Comparison of ENCODE assay signal across 21 cellular contexts in genomic region chr10:52050429-52051047, GRCh38.
A peak's percentile ranks its signal among the peaks of the same experiment; 100 is the strongest.
DNase-seq lines count a peak whose midpoint lies in the region; FAIRE-seq and TF ChIP-seq lines count a peak whose summit lies in the region.
"Had no signal": no experiment of that assay in that cellular context is flagged by ENCODE, and none has a peak within 500 bp of the region (broad histone marks: within the 10 kb centered on the region; RNA-seq: fewer than 3 reads in every experiment).

No MANE protein-coding gene starts in this region.

- H3K9me3 ChIP-seq in H1 (ENCODE audit: insufficient read depth in 2 of 2, low read depth in 1 of 2, low read length in 1 of 2) (no peaks in the 10 kb centered on the region), small intestine (ENCODE audit: control insufficient read depth, low read depth) (no peaks in the 10 kb centered on the region)
- H3K9me3 ChIP-seq: Caco-2 had no signal

- no peak overlapping the region for H3K14ac ChIP-seq in H1 (ENCODE audit: insufficient read length)

- H4K20me1 ChIP-seq in H1 (replicated peaks in 1 of 2; ENCODE audit: control insufficient read depth in 1 of 2, insufficient read depth in 2 of 2, low read length in 2 of 2): no peaks in the 10 kb centered on the region

- no peak overlapping the region for H2BK12ac ChIP-seq in H1 (ENCODE audit: low read depth, low read length)

- FAIRE-seq in H1 (lab: Jason Lieb, UNC) (no peak), small intestine (lab: Jason Lieb, UNC) (no peak)
- FAIRE-seq: A204.1, D721Med, G401.6, GM12891, GM19239, H54, HTR-8/SVneo had no signal

- CTCF ChIA-PET in RWPE1 (lab: Yijun Ruan, JAX): no interaction called here
- CTCF ChIA-PET in H1 (lab: Charles Lee; ENCODE audit: partially characterized antibody): interaction anchor here (1.2 to 2.2 kb wide), 2 partner anchors 16 to 21 kb away, joined by 4 to 8 read pairs; no protein-coding TSS in a partner anchor

- no peak for TF ChIP-seq RAD21 in H1 (IDR thresholded peaks at IDR 0.05 in 1 of 2, conservative IDR thresholded peaks at IDR 0.05 in 1 of 2; ENCODE audit: low read depth in 2 of 2, low read length in 2 of 2)

- H3K18ac ChIP-seq in H1 (ENCODE audit: extremely low read depth, low read length): no peak overlapping the region

- POLR2A ChIA-PET in RWPE1 (lab: Yijun Ruan, JAX; ENCODE audit: low non-redundant PET) (no interaction called here), H1 (lab: Charles Lee; ENCODE audit: partially characterized antibody) (interaction anchor here (1.2 to 2.4 kb wide), 5 partner anchors 9 to 163 kb away, joined by 3 to 14 read pairs (median 4); no protein-coding TSS in a partner anchor)

- H3K4ac ChIP-seq in H1 (replicated peaks; ENCODE audit: insufficient read length, low read depth, low read length): peak overlapping the region; percentile 16

- H2AFZ ChIP-seq in H1 (ENCODE audit: low read length): no peak overlapping the region
- H2AFZ ChIP-seq: GM23248 had no signal

- H3K4me3 ChIP-seq in LNCaP clone FGC (ENCODE audit: low read depth, low read length): no peak overlapping the region
- no peak overlapping the region for H3K4me3 ChIP-seq in H1 (ENCODE audit: extremely low read depth in 1 of 4, insufficient read depth in 2 of 4, low read depth in 3 of 4, low read length in 4 of 4)
- no peak overlapping the region for H3K4me3 ChIP-seq in small intestine (ENCODE audit: low read depth in 1 of 2, low read length in 2 of 2)
- H3K4me3 ChIP-seq: GM23248 had no signal

- DNase-seq in LNCaP clone FGC (ENCODE audit: low read depth): peak; percentile 13
- peak; percentile 7 for DNase-seq in RWPE1 (ENCODE audit: low spot score)
- no peak for DNase-seq in H1 (ENCODE audit: low read depth in 1 of 2, low spot score in 2 of 2)
- DNase-seq in small intestine: peak; percentile 21
- no peak for DNase-seq in foreskin melanocyte
- DNase-seq in iPS-NIHi7 (ENCODE audit: extremely low spot score): no peak
- no peak for DNase-seq in activated effector memory CD4-positive, alpha-beta T cell treated with anti-CD3 and anti-CD28 coated beads, Interleukin-2, amount 50 U/mL, for 16 hours
- DNase-seq: ACHN; Caco-2; CD4-positive, alpha-beta T cell; GM23248; HCEC 1CT; IMR-90 had no signal

- no peak overlapping the region for H4K8ac ChIP-seq in H1 (ENCODE audit: extremely low read depth, insufficient read depth, low read length)

- H3K79me1 ChIP-seq in H1 (ENCODE audit: low read depth, low read length): no peaks in the 10 kb centered on the region; the same call in 1 of the 2 replicates

- H3K4me1 ChIP-seq in H1 (replicated peaks in 1 of 4; ENCODE audit: control insufficient read depth in 3 of 4, insufficient read depth in 4 of 4, low read length in 3 of 4): peaks cover 0 to 4% (median 0%) of the 10 kb centered on the region in 4 experiments; a peak in 1 of 7 replicates
- no peaks in the 10 kb centered on the region for H3K4me1 ChIP-seq in small intestine (ENCODE audit: control insufficient read depth in 2 of 2, insufficient read depth in 1 of 2, low read depth in 1 of 2, low read length in 1 of 2)

- H2BK5ac ChIP-seq in H1 (ENCODE audit: low read depth, low read length): no peak overlapping the region

- H3K23ac ChIP-seq in H1 (ENCODE audit: insufficient read length): no peak overlapping the region

- H4K5ac ChIP-seq in H1 (ENCODE audit: insufficient read length, low read depth, low read length): no peak overlapping the region

- no peak for TF ChIP-seq EP300 in H1 (IDR thresholded peaks at IDR 0.05; ENCODE audit: borderline replicate concordance in 1 of 2, low read depth in 2 of 2, low read length in 2 of 2)

- no peak overlapping the region for H3K9ac ChIP-seq in H1 (replicated peaks in 1 of 4; ENCODE audit: extremely low read depth in 1 of 4, low read depth in 3 of 4, low read length in 3 of 4)
- H3K9ac ChIP-seq: GM23248 had no signal

- H2BK20ac ChIP-seq in H1 (ENCODE audit: low read length): no peak overlapping the region

- H3K27me3 ChIP-seq in H1 (replicated peaks in 1 of 4; ENCODE audit: control insufficient read depth in 3 of 4, extremely low read depth in 1 of 4, insufficient read depth in 3 of 4, low read length in 3 of 4) (no peaks in the 10 kb centered on the region), small intestine (ENCODE audit: control insufficient read depth in 2 of 2, insufficient read depth in 2 of 2, low read length in 2 of 2) (no peaks in the 10 kb centered on the region)

- no peak overlapping the region for H3K4me2 ChIP-seq in H1 (ENCODE audit: insufficient read depth in 1 of 2, low read depth in 2 of 2, low read length in 2 of 2)

- H3K36me3 ChIP-seq in H1 (ENCODE audit: control insufficient read depth in 2 of 4, insufficient read depth in 4 of 4, low read length in 3 of 4): no peaks in the 10 kb centered on the region
- no peaks in the 10 kb centered on the region for H3K36me3 ChIP-seq in small intestine (ENCODE audit: control insufficient read depth in 2 of 2, insufficient read depth in 2 of 2, low read length in 2 of 2)

- H3K27ac ChIP-seq in RWPE1 (no peak overlapping the region), H1 (ENCODE audit: low read depth, low read length) (no peak overlapping the region), small intestine (ENCODE audit: low read depth in 1 of 2, low read length in 1 of 2) (no peak overlapping the region)
- H3K27ac ChIP-seq: C4-2B, GM23248 had no signal

- H2BK15ac ChIP-seq in H1 (ENCODE audit: low read length): no peak overlapping the region

- H2BK120ac ChIP-seq in H1 (replicated peaks; ENCODE audit: low read depth, low read length): no peak overlapping the region

- TF ChIP-seq CTCF in LNCaP clone FGC (IDR thresholded peaks at IDR 0.05; ENCODE audit: control insufficient read depth, extremely low read depth, insufficient read depth): no peak
- TF ChIP-seq CTCF in RWPE1 (conservative IDR thresholded peaks at IDR 0.05; ENCODE audit: low read depth): no peak
- TF ChIP-seq CTCF in H1 (IDR thresholded peaks at IDR 0.05; ENCODE audit: control extremely low read depth in 1 of 3, insufficient read depth in 1 of 3, low read depth in 1 of 3, low read length in 3 of 3): no peak

- H3K56ac ChIP-seq in H1 (replicated peaks; ENCODE audit: insufficient read length, low read depth, low read length): no peak overlapping the region

- TF ChIP-seq POLR2A in H1 (IDR thresholded peaks at IDR 0.05; ENCODE audit: control extremely low read depth in 1 of 2, low read depth in 2 of 2, low read length in 2 of 2): no peak

- WGBS in H1 (ENCODE audit: extremely low coverage in 1 of 2, insufficient coverage in 1 of 2, insufficient read length in 1 of 2, insufficient replicate concordance in 2 of 2, low coverage in 1 of 2, low lambda C conversion rate in 2 of 2, missing lambda C conversion rate in 1 of 2), 2 experiments: 84% methylated on average over 3 of the region's 3 CpGs; no CpG with 5 or more reads in 1 of the 2 experiments
- WGBS in small intestine, 3 donors: 12 to 47% (median 28%) methylated on average over 3 of the region's 3 CpGs

- H4K91ac ChIP-seq in H1 (replicated peaks; ENCODE audit: insufficient read length, low read length): peak overlapping the region; percentile 26

- no peak overlapping the region for H2AK5ac ChIP-seq in H1 (ENCODE audit: low read depth, low read length)

- H3K79me2 ChIP-seq in H1 (ENCODE audit: control insufficient read depth in 1 of 2, insufficient read depth in 2 of 2, low read length in 2 of 2): peaks cover 0 to 4% of the 10 kb centered on the region in 2 experiments; a peak in 3 of 4 replicates

- H3K23me2 ChIP-seq in H1 (ENCODE audit: low read depth, low read length): no peaks in the 10 kb centered on the region; the same call in 1 of the 2 replicates

TF ChIP-seq in H1, 55 proteins besides CTCF, POLR2A, EP300 and RAD21 (continues in another document):
- no peak for TF ChIP-seq KDM1A (IDR thresholded peaks at IDR 0.05; ENCODE audit: borderline replicate concordance, low read length)
- no peak for TF ChIP-seq ATF3 (IDR thresholded peaks at IDR 0.05; ENCODE audit: insufficient read depth, low read depth, low read length)
- no peak for TF ChIP-seq PHF8 (conservative IDR thresholded peaks at IDR 0.05; ENCODE audit: low read depth, low read length)
- no peak for TF ChIP-seq NRF1 (IDR thresholded peaks at IDR 0.05; ENCODE audit: low read depth, low read length)
- TF ChIP-seq MAFK (IDR thresholded peaks at IDR 0.05; ENCODE audit: low read depth, low read length): no peak

Comparison
In these comparisons a context has a peak if more than half of its experiments do, and no peak if none do; other contexts are left out.
1. DNase-seq: peak in LNCaP clone FGC (single experiment), RWPE1 (single experiment) and small intestine (single experiment); none in H1 (0 of 2), foreskin melanocyte (single experiment), iPS-NIHi7 (single experiment) and activated effector memory CD4-positive, alpha-beta T cell treated with anti-CD3 and anti-CD28 coated beads, Interleukin-2, amount 50 U/mL, for 16 hours (single experiment).